10 cellular contexts compared by ENCODE assay signal in the genomic region with DNA sequence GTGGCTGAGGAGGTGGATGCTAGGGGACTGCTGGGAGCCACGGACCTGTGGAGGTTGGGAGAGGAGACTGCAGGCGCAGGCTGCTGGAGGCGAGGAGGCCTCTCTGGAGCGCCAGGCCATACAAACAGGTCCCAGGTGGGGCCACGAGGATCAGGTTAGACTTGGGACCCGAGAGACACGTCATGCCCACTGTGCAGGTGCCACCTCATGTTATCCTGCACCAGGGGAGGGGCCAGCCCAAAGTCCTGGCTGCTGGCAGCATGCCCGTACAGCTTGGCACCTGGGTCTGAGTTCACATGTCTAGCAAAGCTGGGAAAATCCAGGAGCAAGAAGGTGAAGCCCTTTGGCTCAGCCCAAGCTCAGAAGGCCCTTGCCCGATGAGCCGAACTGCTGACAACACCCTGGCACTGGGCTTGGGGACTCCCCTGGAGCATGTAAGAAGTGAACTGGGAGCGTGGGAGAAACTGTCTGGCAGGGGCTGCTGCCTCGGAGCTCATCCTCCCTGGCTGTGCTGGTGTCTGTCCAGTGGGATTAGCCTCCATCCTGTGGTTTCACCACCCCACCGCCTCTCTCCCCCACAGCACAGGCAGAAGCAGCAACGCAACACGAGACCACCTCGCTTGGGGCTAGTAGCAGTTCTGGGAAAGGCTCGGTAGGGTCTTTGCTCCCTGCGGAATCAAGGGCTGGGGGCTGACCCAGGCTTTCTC. TPM values are rescaled to one million over a fixed set of nuclear protein-coding genes. Genes with fewer than 3 reads are reported as not detected.
DNase-seq lines count a peak whose midpoint lies in the region; ATAC-seq and TF ChIP-seq lines count a peak whose summit lies in the region.
"Had no signal": no experiment of that assay in that cellular context is flagged by ENCODE, and none has a peak within 500 bp of the region (broad histone marks: within the 10 kb centered on the region; RNA-seq: fewer than 3 reads in every experiment).

No MANE protein-coding gene starts in this region.

- no peak for ATAC-seq in left ventricle myocardium superior
- ATAC-seq in T-helper 17 cell: no peak
- no peak for ATAC-seq in GM19467 (IDR thresholded peaks at IDR 0.05; ENCODE audit: unreplicated experiment)

- no peaks in the 10 kb centered on the region for H3K9me3 Mint-ChIP-seq in type B pancreatic cell

- H3K27me3 Mint-ChIP-seq in T-helper 17 cell (no peaks in the 10 kb centered on the region), type B pancreatic cell (no peaks in the 10 kb centered on the region)

- H3K4me1 Mint-ChIP-seq in T-helper 17 cell (peaks cover 30% of the 10 kb centered on the region), type B pancreatic cell (ENCODE audit: unreplicated experiment) (peaks cover 20% of the 10 kb centered on the region)

- peaks cover 0 to 65% of the 10 kb centered on the region in 2 donors for H3K4me1 ChIP-seq in right atrium auricular region

- no peaks in the 10 kb centered on the region for H3K9me3 ChIP-seq in right atrium auricular region
- H3K9me3 ChIP-seq in T-helper 17 cell (ENCODE audit: control insufficient read depth, low read length, poor library complexity, severe bottlenecking): no peaks in the 10 kb centered on the region
- H3K9me3 ChIP-seq: SJCRH30 had no signal

- peak overlapping the region in 1 of 2 donors; percentile 95 for H3K27ac ChIP-seq in right atrium auricular region
- H3K27ac ChIP-seq: SJCRH30 had no signal

- H3K27me3 ChIP-seq in right atrium auricular region: no peaks in the 10 kb centered on the region
- H3K27me3 ChIP-seq: SJCRH30 had no signal

- peaks cover 2% of the 10 kb centered on the region for H3K36me3 Mint-ChIP-seq in T-helper 17 cell (ENCODE audit: low read depth)
- peaks cover 10% of the 10 kb centered on the region for H3K36me3 Mint-ChIP-seq in type B pancreatic cell

- DNase-seq in left ventricle myocardium superior: peak; percentile 55
- no peak for DNase-seq in right atrium auricular region (ENCODE audit: low spot score)
- DNase-seq in T-helper 17 cell: no peak
- peak; percentile 64 for DNase-seq in glomerular visceral epithelial cell (ENCODE audit: extremely low spot score)
- DNase-seq in type B pancreatic cell (ENCODE audit: extremely low spot score, unreplicated experiment): no peak
- no peak for DNase-seq in NCI-H774 (lab: John Stamatoyannopoulos, UW)
- DNase-seq in NCI-H146 (lab: John Stamatoyannopoulos, UW): no peak
- DNase-seq: effector CD4-positive, alpha-beta T cell had no signal

- intact Hi-C loops in left ventricle myocardium superior (cut with micrococcal nuclease): no loop called here

- peak overlapping the region; percentile 65 for H3K4me3 Mint-ChIP-seq in T-helper 17 cell
- no peak overlapping the region for H3K4me3 Mint-ChIP-seq in type B pancreatic cell

- no peak overlapping the region for H3K4me3 ChIP-seq in right atrium auricular region
- H3K4me3 ChIP-seq: SJCRH30 had no signal

- TF ChIP-seq CTCF in right atrium auricular region (IDR thresholded peaks at IDR 0.05) (no peak), type B pancreatic cell (conservative IDR thresholded peaks at IDR 0.05) (no peak)

- peaks cover 26% of the 10 kb centered on the region for H3K36me3 ChIP-seq in right atrium auricular region

- H3K27ac Mint-ChIP-seq in T-helper 17 cell (peak overlapping the region; percentile 97), type B pancreatic cell (peak overlapping the region; percentile 75)

RNA-seq across cellular contexts. Expression of gene ARHGDIA, which starts 5.3 kb away (rescaled TPM):
- total RNA-seq in left ventricle myocardium superior (114 TPM), right atrium auricular region (100 to 1,000 TPM in 1 of 2 donors, 10 to 100 TPM in 1; 59.4 to 145 TPM), T-helper 17 cell (100 to 1,000 TPM; 564 to 643 TPM), type B pancreatic cell (ENCODE audit: low replicate concordance) (250 and 264 TPM in 2 replicates)

RNA-seq across cellular contexts. Expression of gene P4HB, which starts 5.6 kb away (rescaled TPM):
- 362 TPM for total RNA-seq in left ventricle myocardium superior
- 100 to 1,000 TPM; 321 to 426 TPM for total RNA-seq in right atrium auricular region
- total RNA-seq in T-helper 17 cell: 100 to 1,000 TPM; 281 to 320 TPM
- total RNA-seq in type B pancreatic cell (ENCODE audit: low replicate concordance): 555 and 815 TPM in 2 replicates

RNA-seq across cellular contexts. Expression of gene ALYREF, which starts 25.5 kb away (rescaled TPM):
- 32.0 TPM for total RNA-seq in left ventricle myocardium superior
- total RNA-seq in right atrium auricular region: 10 to 100 TPM; 24.3 to 35.9 TPM
- 10 to 100 TPM; 79.9 to 88.8 TPM for total RNA-seq in T-helper 17 cell
- total RNA-seq in type B pancreatic cell (ENCODE audit: low replicate concordance): 102 and 124 TPM in 2 replicates

RNA-seq across cellular contexts. Expression of gene ANAPC11, which starts 25.6 kb away (rescaled TPM):
- total RNA-seq in left ventricle myocardium superior: 173 TPM
- total RNA-seq in right atrium auricular region: 100 to 1,000 TPM; 126 to 229 TPM
- total RNA-seq in T-helper 17 cell: 10 to 100 TPM; 32.8 to 36.2 TPM
- 136 and 140 TPM in 2 replicates for total RNA-seq in type B pancreatic cell (ENCODE audit: low replicate concordance)

RNA-seq across cellular contexts. Expression of gene PPP1R27, which starts 31.0 kb away (rescaled TPM):
- 0.67 TPM for total RNA-seq in left ventricle myocardium superior
- total RNA-seq in right atrium auricular region: not detected
- total RNA-seq in T-helper 17 cell: not detected
- not detected in 2 replicates for total RNA-seq in type B pancreatic cell (ENCODE audit: low replicate concordance)
- total RNA-seq: SJCRH30 had no signal

Comparison
In these comparisons a context has a peak if more than half of its experiments do, and no peak if none do; other contexts are left out.
1. DNase-seq: peak in left ventricle myocardium superior (single experiment) and glomerular visceral epithelial cell (single experiment); none in right atrium auricular region (single experiment), T-helper 17 cell (0 of 3), type B pancreatic cell (single experiment), NCI-H774 (single experiment) and NCI-H146 (single experiment).